In the genomic region with DNA sequence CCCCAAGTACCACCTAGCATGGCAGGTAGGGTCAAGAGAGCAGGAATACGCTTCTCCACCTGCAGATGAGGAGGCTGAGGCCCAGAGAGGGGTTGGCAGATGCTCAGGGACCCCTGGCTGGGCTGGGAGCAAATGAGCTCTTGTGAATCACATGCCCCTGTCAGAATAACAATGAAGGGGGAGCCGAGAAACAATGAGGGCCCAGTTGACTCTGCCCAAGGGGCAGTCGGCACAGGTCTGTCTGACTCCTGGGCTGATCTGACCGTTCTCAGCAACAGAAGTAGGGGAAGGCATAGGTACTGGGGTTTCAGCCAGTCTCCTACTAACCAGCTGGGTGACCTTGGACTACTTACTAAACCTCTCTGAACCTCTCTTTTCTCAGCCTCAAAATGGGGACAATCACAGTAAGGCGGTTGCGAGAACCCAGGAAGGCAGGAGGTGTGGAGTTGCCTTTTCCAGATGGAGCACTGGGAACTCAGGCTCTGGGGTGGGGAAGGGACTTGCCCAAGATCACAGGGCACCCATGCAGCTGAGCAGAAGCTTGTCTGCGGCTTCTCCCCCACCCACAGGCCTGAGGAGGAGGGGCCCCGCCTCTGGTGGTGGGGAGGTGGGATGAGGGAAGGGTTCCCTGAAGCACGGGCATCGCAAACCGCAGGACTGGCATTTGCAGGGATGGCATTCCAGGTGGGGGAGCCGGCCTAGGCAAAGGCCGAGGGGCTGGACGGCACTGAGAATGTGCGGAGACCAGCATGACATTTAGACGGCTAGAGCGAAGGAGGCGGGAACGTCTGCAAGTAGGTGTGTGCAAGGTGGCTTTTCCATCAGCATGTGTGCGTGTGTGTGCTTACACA, we compare ENCODE assay signal across 1 cellular context.
TF ChIP-seq lines count a peak whose summit lies in the region.

No MANE protein-coding gene starts in this region.

TF ChIP-seq in IMR-90, 13 proteins besides CTCF, POLR2A, EP300 and RAD21 (continued from another document):
- TF ChIP-seq ELK1 (IDR thresholded peaks at IDR 0.05; ENCODE audit: borderline replicate concordance, low read depth, low read length) (no peak), CHD1 (IDR thresholded peaks at IDR 0.05; ENCODE audit: low read depth, low read length) (no peak), RFX5 (IDR thresholded peaks at IDR 0.05; ENCODE audit: low read depth, low read length) (no peak), RCOR1 (IDR thresholded peaks at IDR 0.05; ENCODE audit: insufficient replicate concordance, low read length) (no peak), MAZ (IDR thresholded peaks at IDR 0.05; ENCODE audit: borderline replicate concordance, low read depth, low read length) (no peak)
- TF ChIP-seq, protein P1, sequence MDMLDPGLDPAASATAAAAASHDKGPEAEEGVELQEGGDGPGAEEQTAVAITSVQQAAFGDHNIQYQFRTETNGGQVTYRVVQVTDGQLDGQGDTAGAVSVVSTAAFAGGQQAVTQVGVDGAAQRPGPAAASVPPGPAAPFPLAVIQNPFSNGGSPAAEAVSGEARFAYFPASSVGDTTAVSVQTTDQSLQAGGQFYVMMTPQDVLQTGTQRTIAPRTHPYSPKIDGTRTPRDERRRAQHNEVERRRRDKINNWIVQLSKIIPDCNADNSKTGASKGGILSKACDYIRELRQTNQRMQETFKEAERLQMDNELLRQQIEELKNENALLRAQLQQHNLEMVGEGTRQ (IDR thresholded peaks at IDR 0.05; ENCODE audit: low read depth, low read length), result no peak
